In genomic region chr21:33374080-33374873, GRCh38 we compare ENCODE assay signal across 1 cellular context.
TF ChIP-seq lines count a peak whose summit lies in the region.

No MANE protein-coding gene starts in this region.

TF ChIP-seq in K562, 482 proteins besides CTCF, POLR2A, EP300 and RAD21 (continued from another document):
- TF ChIP-seq RERE (CRISPR knock-in tag; IDR thresholded peaks at IDR 0.05; ENCODE audit: borderline replicate concordance) (no peak), CXXC5 (CRISPR knock-in tag; IDR thresholded peaks at IDR 0.05) (0 out of 2 replicates have a peak, but pooled peaks have one; percentile 23), JUND (IDR thresholded peaks at IDR 0.05; ENCODE audit: borderline replicate concordance, low read depth, low read length) (peak; percentile 32; the same call in 1 of the 2 replicates), JUND (tag; IDR thresholded peaks at IDR 0.05; ENCODE audit: borderline replicate concordance, low read depth, low read length) (no peak), SNAPC5 (CRISPR knock-in tag; IDR thresholded peaks at IDR 0.05) (no peak), HNRNPH1 (optimal IDR thresholded peaks at IDR 0.05; ENCODE audit: low read depth, low read length) (no peak), ASH1L (IDR thresholded peaks at IDR 0.05; ENCODE audit: borderline replicate concordance, low read depth, partially characterized antibody) (no peak), NR2F6 (CRISPR knock-in tag; IDR thresholded peaks at IDR 0.05) (no peak), ZNF184 (CRISPR knock-in tag; IDR thresholded peaks at IDR 0.05) (no peak), ZNF24 (IDR thresholded peaks at IDR 0.05) (no peak), PRMT5 (CRISPR knock-in tag; IDR thresholded peaks at IDR 0.05) (no peak), ZC3H8 (IDR thresholded peaks at IDR 0.05) (no peak), NEUROD1 (IDR thresholded peaks at IDR 0.05; ENCODE audit: borderline replicate concordance, low read depth, low read length, partially characterized antibody) (no peak), ZNF133 (CRISPR knock-in tag; IDR thresholded peaks at IDR 0.05) (no peak), ZNF695 (CRISPR knock-in tag; IDR thresholded peaks at IDR 0.05) (no peak), GATA2 (CRISPR knock-in tag; IDR thresholded peaks at IDR 0.05) (no peak), FOXA3 (CRISPR knock-in tag; conservative IDR thresholded peaks at IDR 0.05 in 1 of 2, IDR thresholded peaks at IDR 0.05 in 1 of 2) (peak in 1 of 2 experiments; percentile 35; a peak in 2 of 4 replicates), ETV6 (IDR thresholded peaks at IDR 0.05; ENCODE audit: borderline replicate concordance in 1 of 2, low read depth in 2 of 2, low read length in 1 of 2) (no peak), ETV6 (CRISPR knock-in tag; IDR thresholded peaks at IDR 0.05; ENCODE audit: borderline replicate concordance) (no peak), ZNF79 (CRISPR knock-in tag; IDR thresholded peaks at IDR 0.05; ENCODE audit: low read depth) (no peak), ELK1 (CRISPR knock-in tag; IDR thresholded peaks at IDR 0.05) (no peak), SPI1 (IDR thresholded peaks at IDR 0.05; ENCODE audit: borderline replicate concordance, low read depth, low read length) (peak; percentile 90), ZNF830 (CRISPR knock-in tag; IDR thresholded peaks at IDR 0.05) (no peak), GABPA (tag; conservative IDR thresholded peaks at IDR 0.05; ENCODE audit: low read depth) (no peak), HMG20A (CRISPR knock-in tag; conservative IDR thresholded peaks at IDR 0.05) (no peak), NR3C1 (CRISPR knock-in tag; IDR thresholded peaks at IDR 0.05) (no peak), ZNF644 (tag; IDR thresholded peaks at IDR 0.05; ENCODE audit: low read depth) (no peak), ZFP91 (CRISPR knock-in tag; IDR thresholded peaks at IDR 0.05) (no peak), CBX8 (IDR thresholded peaks at IDR 0.05; ENCODE audit: borderline replicate concordance, extremely low read depth, low read depth, low read length, poor library complexity, severe bottlenecking) (no peak), TCF7 (IDR thresholded peaks at IDR 0.05; ENCODE audit: borderline replicate concordance) (no peak), VEZF1 (CRISPR knock-in tag; IDR thresholded peaks at IDR 0.05) (no peak), SMARCA5 (IDR thresholded peaks at IDR 0.05) (no peak), ZNF165 (CRISPR knock-in tag; IDR thresholded peaks at IDR 0.05; ENCODE audit: borderline replicate concordance) (no peak), TEAD4 (IDR thresholded peaks at IDR 0.05; ENCODE audit: low read length) (peak; percentile 28; the same call in 1 of the 2 replicates), TEAD4 (CRISPR knock-in tag; IDR thresholded peaks at IDR 0.05; ENCODE audit: borderline replicate concordance) (no peak), ZNF592 (IDR thresholded peaks at IDR 0.05) (no peak), MAFK (IDR thresholded peaks at IDR 0.05; ENCODE audit: low read length) (peak; percentile 28; the same call in 1 of the 2 replicates), KHSRP (IDR thresholded peaks at IDR 0.05) (no peak), FOXM1 (IDR thresholded peaks at IDR 0.05; ENCODE audit: low read depth) (no peak), FOXM1 (CRISPR knock-in tag; IDR thresholded peaks at IDR 0.05; ENCODE audit: low read depth) (no peak)
